In genomic region chr18:73688851-73689659, GRCh38 we compare ENCODE assay signal across 8 cellular contexts.
DNase-seq lines count a peak whose midpoint lies in the region; ATAC-seq and TF ChIP-seq lines count a peak whose summit lies in the region.

No MANE protein-coding gene starts in this region.

- DNase-seq in amniotic stem cell (lab: John Stamatoyannopoulos, UW) = peak; percentile 78
- peak; percentile 36 for DNase-seq in neural progenitor cell (ENCODE audit: low spot score)
- DNase-seq in activated naive CD4-positive, alpha-beta T cell treated with anti-CD3 and anti-CD28 coated beads for 36 hours = no peak
- no peak for DNase-seq in T1000 (lab: John Stamatoyannopoulos, UW)
- no peak for DNase-seq in stimulated activated CD4-positive, alpha-beta T cell treated with anti-CD3 and anti-CD28 coated beads, Interleukin-2, amount 100 ng/mL, for 48 hours

- H3K4me3 ChIP-seq in neural progenitor cell = no peak overlapping the region

- no peak overlapping the region for H3K27ac ChIP-seq in neural progenitor cell

- intact Hi-C loops in activated naive CD4-positive, alpha-beta T cell treated with anti-CD3 and anti-CD28 coated beads for 36 hours (cut with micrococcal nuclease) = no loop called here

- H3K9ac ChIP-seq in neural progenitor cell = no peak overlapping the region

- H3K27ac Mint-ChIP-seq in neural progenitor cell = peak overlapping the region; percentile 14
- H3K27ac Mint-ChIP-seq in activated naive CD4-positive, alpha-beta T cell treated with anti-CD3 and anti-CD28 coated beads for 36 hours = no peak overlapping the region

- H4K20me1 ChIP-seq in neural progenitor cell (ENCODE audit: low read depth) = no peaks in the 10 kb centered on the region

- no peaks in the 10 kb centered on the region for H3K27me3 ChIP-seq in neural progenitor cell

- H3K4me2 ChIP-seq in neural progenitor cell = no peak overlapping the region

- peaks cover 25% of the 10 kb centered on the region for H3K4me1 ChIP-seq in neural progenitor cell

- TF ChIP-seq CTCF in neural progenitor cell (IDR thresholded peaks at IDR 0.05) = no peak

- no peak overlapping the region for H3K4me3 Mint-ChIP-seq in neural progenitor cell
- H3K4me3 Mint-ChIP-seq in activated naive CD4-positive, alpha-beta T cell treated with anti-CD3 and anti-CD28 coated beads for 36 hours = no peak overlapping the region

- peaks cover 7% of the 10 kb centered on the region for H3F3A ChIP-seq in neural progenitor cell (ENCODE audit: low read depth)

- peak; percentile 75 for ATAC-seq in GM19023 (IDR thresholded peaks at IDR 0.05; ENCODE audit: unreplicated experiment)
- ATAC-seq in HG03139 (IDR thresholded peaks at IDR 0.05; ENCODE audit: unreplicated experiment) = peak; percentile 70
- no peak for ATAC-seq in GM21737 (IDR thresholded peaks at IDR 0.05; ENCODE audit: unreplicated experiment)

- H3K36me3 ChIP-seq in neural progenitor cell = no peaks in the 10 kb centered on the region

- H3K9me3 ChIP-seq in neural progenitor cell (ENCODE audit: low read depth) = no peaks in the 10 kb centered on the region

- peaks cover 2% of the 10 kb centered on the region for H3K36me3 Mint-ChIP-seq in neural progenitor cell
- H3K36me3 Mint-ChIP-seq in activated naive CD4-positive, alpha-beta T cell treated with anti-CD3 and anti-CD28 coated beads for 36 hours (ENCODE audit: low read depth) = no peaks in the 10 kb centered on the region

- CTCF ChIA-PET in activated naive CD4-positive, alpha-beta T cell treated with anti-CD3 and anti-CD28 coated beads for 36 hours (lab: Charles Lee) = no interaction called here

- no peaks in the 10 kb centered on the region for H3K79me2 ChIP-seq in neural progenitor cell (ENCODE audit: low read depth)

- H2AFZ ChIP-seq in neural progenitor cell (replicated peaks) = no peak overlapping the region

- H3K9me3 Mint-ChIP-seq in neural progenitor cell = peaks cover 14% of the 10 kb centered on the region
- no peaks in the 10 kb centered on the region for H3K9me3 Mint-ChIP-seq in activated naive CD4-positive, alpha-beta T cell treated with anti-CD3 and anti-CD28 coated beads for 36 hours

- H3K27me3 Mint-ChIP-seq in neural progenitor cell (ENCODE audit: insufficient read depth, low read depth) = peaks cover 5% of the 10 kb centered on the region
- no peaks in the 10 kb centered on the region for H3K27me3 Mint-ChIP-seq in activated naive CD4-positive, alpha-beta T cell treated with anti-CD3 and anti-CD28 coated beads for 36 hours (ENCODE audit: low read depth)

- H3K4me1 Mint-ChIP-seq in neural progenitor cell = peaks cover 42% of the 10 kb centered on the region
- H3K4me1 Mint-ChIP-seq in activated naive CD4-positive, alpha-beta T cell treated with anti-CD3 and anti-CD28 coated beads for 36 hours (ENCODE audit: low read depth) = no peaks in the 10 kb centered on the region

Comparison
In these comparisons a context has a peak if more than half of its experiments do, and no peak if none do; other contexts are left out.
1. DNase-seq: peak in amniotic stem cell (single experiment) and neural progenitor cell (single experiment); none in activated naive CD4-positive, alpha-beta T cell treated with anti-CD3 and anti-CD28 coated beads for 36 hours (single experiment), T1000 (single experiment) and stimulated activated CD4-positive, alpha-beta T cell treated with anti-CD3 and anti-CD28 coated beads, Interleukin-2, amount 100 ng/mL, for 48 hours (0 of 2).